ENCODE assay signal across 18 cellular contexts in genomic region chr7:142750321-142750938, GRCh38. TPM values are rescaled to one million over a fixed set of nuclear protein-coding genes. Genes with fewer than 3 reads are reported as not detected.
DNase-seq lines count a peak whose midpoint lies in the region; ATAC-seq and TF ChIP-seq lines count a peak whose summit lies in the region.
"Had no signal": no experiment of that assay in that cellular context is flagged by ENCODE, and none has a peak within 500 bp of the region (broad histone marks: within the 10 kb centered on the region; RNA-seq: fewer than 3 reads in every experiment).

No MANE protein-coding gene starts in this region.

- no peak for TF ChIP-seq CTCF in foreskin keratinocyte (conservative IDR thresholded peaks at IDR 0.05)
- no peak for TF ChIP-seq CTCF in osteocyte (IDR thresholded peaks at IDR 0.05)

- H3K36me3 Mint-ChIP-seq in osteocyte (ENCODE audit: unreplicated experiment) = no peaks in the 10 kb centered on the region
- H3K36me3 Mint-ChIP-seq in CD8-positive, alpha-beta memory T cell = no peaks in the 10 kb centered on the region
- H3K36me3 Mint-ChIP-seq: CD14-positive monocyte; CD8-positive, alpha-beta T cell had no signal

- no peaks in the 10 kb centered on the region for H3K4me1 ChIP-seq in foreskin keratinocyte
- H3K4me1 ChIP-seq in CD8-positive, alpha-beta memory T cell (ENCODE audit: insufficient read depth, low read length) = no peaks in the 10 kb centered on the region

- peaks cover 7% of the 10 kb centered on the region for H3K27me3 Mint-ChIP-seq in osteocyte (ENCODE audit: unreplicated experiment)
- peaks cover 0 to 1% of the 10 kb centered on the region in 2 donors for H3K27me3 Mint-ChIP-seq in CD8-positive, alpha-beta memory T cell

- no peak overlapping the region for H3K27ac ChIP-seq in foreskin keratinocyte
- no peak overlapping the region for H3K27ac ChIP-seq in CD8-positive, alpha-beta memory T cell (ENCODE audit: low read depth, low read length)
- H3K27ac ChIP-seq: 22Rv1 had no signal

- H3K4me3 ChIP-seq in CD8-positive, alpha-beta memory T cell (ENCODE audit: low read length) = no peak overlapping the region

- H3K27ac Mint-ChIP-seq in osteocyte (ENCODE audit: unreplicated experiment) = no peak overlapping the region
- H3K27ac Mint-ChIP-seq in CD8-positive, alpha-beta memory T cell = no peak overlapping the region
- H3K27ac Mint-ChIP-seq: CD14-positive monocyte; CD8-positive, alpha-beta T cell had no signal

- no peaks in the 10 kb centered on the region for H3K9me3 ChIP-seq in CD8-positive, alpha-beta memory T cell (ENCODE audit: low read length)
- H3K9me3 ChIP-seq: Caco-2 had no signal

- H3K36me3 ChIP-seq in CD8-positive, alpha-beta memory T cell (ENCODE audit: insufficient read depth, low read length) = no peaks in the 10 kb centered on the region

- no peaks in the 10 kb centered on the region for H3K27me3 ChIP-seq in foreskin keratinocyte
- H3K27me3 ChIP-seq in CD8-positive, alpha-beta memory T cell (ENCODE audit: insufficient read depth, low read length, poor library complexity, severe bottlenecking) = no peaks in the 10 kb centered on the region

- CTCF ChIA-PET in CD8-positive, alpha-beta memory T cell (lab: Charles Lee) = no interaction called here

- POLR2A ChIA-PET in CD8-positive, alpha-beta memory T cell (lab: Charles Lee) = no interaction called here

- ATAC-seq in foreskin keratinocyte = peak; percentile 48
- ATAC-seq: CD8-positive, alpha-beta T cell had no signal

- DNase-seq in NCI-H2107 treated with DMSO at 0.1 percent for 48 hours (lab: John Stamatoyannopoulos, UW; ENCODE audit: unreplicated experiment) (peak; percentile 17), NCI-H2107 (lab: John Stamatoyannopoulos, UW) (no peak), foreskin keratinocyte (no peak), osteocyte (ENCODE audit: extremely low spot score, unreplicated experiment) (peak; percentile 75), amygdala (lab: John Stamatoyannopoulos, UW) (no peak), kidney glomerular epithelial cell (lab: John Stamatoyannopoulos, UW) (no peak), activated gamma-delta T cell treated with Interleukin-2 at 50 U/mL for 16 hours (no peak)
- no peak for DNase-seq in CD8-positive, alpha-beta memory T cell
- DNase-seq: Caco-2; CD8-positive, alpha-beta T cell; GOT3; HCEC 1CT; KBM-7 had no signal

- no peak overlapping the region for H3K4me3 Mint-ChIP-seq in osteocyte (ENCODE audit: unreplicated experiment)
- no peak overlapping the region for H3K4me3 Mint-ChIP-seq in CD8-positive, alpha-beta memory T cell
- H3K4me3 Mint-ChIP-seq: CD14-positive monocyte; CD8-positive, alpha-beta T cell had no signal

- H3K9me3 Mint-ChIP-seq in osteocyte (ENCODE audit: unreplicated experiment) = no peaks in the 10 kb centered on the region
- H3K9me3 Mint-ChIP-seq in CD8-positive, alpha-beta memory T cell = no peaks in the 10 kb centered on the region
- H3K9me3 Mint-ChIP-seq: CD8-positive, alpha-beta T cell had no signal

- no peaks in the 10 kb centered on the region for H3K4me1 Mint-ChIP-seq in osteocyte (ENCODE audit: unreplicated experiment)
- H3K4me1 Mint-ChIP-seq in CD8-positive, alpha-beta memory T cell = no peaks in the 10 kb centered on the region

RNA-seq across cellular contexts. Expression of gene PRSS1, which starts 1.2 kb away (rescaled TPM):
- total RNA-seq in foreskin keratinocyte = not detected in 2 replicates
- polyA plus RNA-seq in foreskin keratinocyte = not detected in 2 replicates
- total RNA-seq in osteocyte = not detected in 2 replicates
- not detected for total RNA-seq in CD8-positive, alpha-beta memory T cell
- not detected for polyA plus RNA-seq in CD8-positive, alpha-beta memory T cell
- total RNA-seq: A673; CD8-positive, alpha-beta T cell; Daoy had no signal
- polyA plus RNA-seq: BJ, CD14-positive monocyte had no signal

RNA-seq across cellular contexts. Expression of gene PRSS2, which starts 20.3 kb away (rescaled TPM):
- total RNA-seq in foreskin keratinocyte (not detected in 2 replicates), osteocyte (not detected in 2 replicates)
- 0.18 TPM in 1 of 2 replicates, not detected in the other for polyA plus RNA-seq in foreskin keratinocyte
- not detected for total RNA-seq in CD8-positive, alpha-beta memory T cell
- not detected for polyA plus RNA-seq in CD8-positive, alpha-beta memory T cell
- total RNA-seq: A673; CD8-positive, alpha-beta T cell; Daoy had no signal
- polyA plus RNA-seq: BJ, CD14-positive monocyte had no signal

Comparison
In these comparisons a context has a peak if more than half of its experiments do, and no peak if none do; other contexts are left out.
1. DNase-seq: peak in NCI-H2107 treated with DMSO at 0.1 percent for 48 hours (single experiment) and osteocyte (single experiment); none in NCI-H2107 (single experiment), foreskin keratinocyte (0 of 2), amygdala (0 of 56), CD8-positive, alpha-beta memory T cell (0 of 5), kidney glomerular epithelial cell (single experiment) and activated gamma-delta T cell treated with Interleukin-2 at 50 U/mL for 16 hours (single experiment).